In the genomic region with DNA sequence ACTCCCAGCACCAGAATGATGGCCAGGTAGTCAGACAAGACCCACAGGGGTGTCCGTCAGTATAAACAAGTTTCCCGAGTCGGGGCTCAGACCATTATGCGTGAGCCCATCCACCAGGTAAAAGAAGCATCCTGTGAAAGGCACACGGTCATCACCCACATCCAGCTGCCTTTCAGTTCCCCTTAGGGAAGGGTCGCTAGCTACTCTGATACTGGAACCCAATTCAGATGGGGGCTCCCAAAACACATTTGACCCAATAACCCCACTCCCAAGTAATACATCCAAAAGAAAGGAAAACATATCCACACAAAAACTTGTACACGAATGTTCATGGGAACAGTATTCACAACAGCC, we compare ENCODE assay signal across 12 cellular contexts.
DNase-seq lines count a peak whose midpoint lies in the region; ATAC-seq and TF ChIP-seq lines count a peak whose summit lies in the region.
"Had no signal": no experiment of that assay in that cellular context is flagged by ENCODE, and none has a peak within 500 bp of the region (broad histone marks: within the 10 kb centered on the region; RNA-seq: fewer than 3 reads in every experiment).

No MANE protein-coding gene starts in this region.

- H3K9me3 Mint-ChIP-seq in T-helper 1 cell treated with Interleukin-12 subunit alpha and Interleukin-12 subunit beta and Interleukin-4 antibody, amounts not matched to agents 30 μg/mL and 1 μg/mL, for 36 hours: no peaks in the 10 kb centered on the region
- H3K9me3 Mint-ChIP-seq in stimulated activated effector memory CD8-positive, alpha-beta T cell treated with anti-CD3 and anti-CD28 coated beads, Interleukin-12 subunit alpha, Interleukin-12 subunit beta, amount 100 ng/mL, for 72 hours: no peaks in the 10 kb centered on the region
- H3K9me3 Mint-ChIP-seq: neural crest cell had no signal

- no peak overlapping the region for H3K4me3 ChIP-seq in gastroesophageal sphincter
- H3K4me3 ChIP-seq in body of pancreas: no peak overlapping the region

- ATAC-seq in T-helper 17 cell (no peak), gastroesophageal sphincter (no peak), body of pancreas (no peak)
- no peak for ATAC-seq in stimulated activated effector memory CD8-positive, alpha-beta T cell treated with anti-CD3 and anti-CD28 coated beads, Interleukin-12 subunit alpha, Interleukin-12 subunit beta, amount 100 ng/mL, for 72 hours

- no peaks in the 10 kb centered on the region for H3K9me3 ChIP-seq in T-helper 17 cell (ENCODE audit: control insufficient read depth, low read length, poor library complexity, severe bottlenecking)
- H3K9me3 ChIP-seq in gastroesophageal sphincter: no peaks in the 10 kb centered on the region
- no peaks in the 10 kb centered on the region for H3K9me3 ChIP-seq in body of pancreas

- H3K36me3 ChIP-seq in gastroesophageal sphincter: no peaks in the 10 kb centered on the region
- no peaks in the 10 kb centered on the region for H3K36me3 ChIP-seq in body of pancreas (replicated peaks in 1 of 2; ENCODE audit: insufficient read depth in 1 of 2, low read depth in 2 of 2)

- H3K27ac Mint-ChIP-seq in T-helper 1 cell treated with Interleukin-12 subunit alpha and Interleukin-12 subunit beta and Interleukin-4 antibody, amounts not matched to agents 30 μg/mL and 1 μg/mL, for 36 hours: peak overlapping the region; percentile 81
- peak overlapping the region; percentile 98 for H3K27ac Mint-ChIP-seq in T-helper 17 cell
- H3K27ac Mint-ChIP-seq in stimulated activated effector memory CD8-positive, alpha-beta T cell treated with anti-CD3 and anti-CD28 coated beads, Interleukin-12 subunit alpha, Interleukin-12 subunit beta, amount 100 ng/mL, for 72 hours: peak overlapping the region; percentile 79

- no peak for TF ChIP-seq CTCF in gastroesophageal sphincter (IDR thresholded peaks at IDR 0.05)
- TF ChIP-seq CTCF in body of pancreas (IDR thresholded peaks at IDR 0.05): no peak

- intact Hi-C loops in body of pancreas (cut with DNase I): no loop called here

- no peak for TF ChIP-seq POLR2A in gastroesophageal sphincter (IDR thresholded peaks at IDR 0.05)
- no peak for TF ChIP-seq POLR2A in body of pancreas (IDR thresholded peaks at IDR 0.05)

- H3K4me1 ChIP-seq in gastroesophageal sphincter (peaks cover 9 to 88% (median 39%) of the 10 kb centered on the region in 3 donors), body of pancreas (peaks cover 33% of the 10 kb centered on the region)

- no peak overlapping the region for H3K4me3 Mint-ChIP-seq in T-helper 1 cell treated with Interleukin-12 subunit alpha and Interleukin-12 subunit beta and Interleukin-4 antibody, amounts not matched to agents 30 μg/mL and 1 μg/mL, for 36 hours
- H3K4me3 Mint-ChIP-seq in T-helper 17 cell: peak overlapping the region; percentile 80
- peak overlapping the region; percentile 22 for H3K4me3 Mint-ChIP-seq in stimulated activated effector memory CD8-positive, alpha-beta T cell treated with anti-CD3 and anti-CD28 coated beads, Interleukin-12 subunit alpha, Interleukin-12 subunit beta, amount 100 ng/mL, for 72 hours
- H3K4me3 Mint-ChIP-seq: neural crest cell had no signal

- H3K4me1 Mint-ChIP-seq in T-helper 1 cell treated with Interleukin-12 subunit alpha and Interleukin-12 subunit beta and Interleukin-4 antibody, amounts not matched to agents 30 μg/mL and 1 μg/mL, for 36 hours (ENCODE audit: low read depth): peaks cover 66% of the 10 kb centered on the region
- H3K4me1 Mint-ChIP-seq in T-helper 17 cell: peaks cover 69% of the 10 kb centered on the region
- H3K4me1 Mint-ChIP-seq in stimulated activated effector memory CD8-positive, alpha-beta T cell treated with anti-CD3 and anti-CD28 coated beads, Interleukin-12 subunit alpha, Interleukin-12 subunit beta, amount 100 ng/mL, for 72 hours: peaks cover 97% of the 10 kb centered on the region

- WGBS in gastroesophageal sphincter (ENCODE audit: low coverage in 1 of 2), 2 donors: 73 to 86% methylated on average over 1 to 2 of the region's 7 CpGs
- 85 to 93% methylated on average over 6 to 7 of the region's 7 CpGs for WGBS in body of pancreas, 2 donors

- H3K27me3 Mint-ChIP-seq in T-helper 1 cell treated with Interleukin-12 subunit alpha and Interleukin-12 subunit beta and Interleukin-4 antibody, amounts not matched to agents 30 μg/mL and 1 μg/mL, for 36 hours (ENCODE audit: low read depth): no peaks in the 10 kb centered on the region
- H3K27me3 Mint-ChIP-seq in T-helper 17 cell: no peaks in the 10 kb centered on the region

- H3K27me3 ChIP-seq in gastroesophageal sphincter (no peaks in the 10 kb centered on the region), body of pancreas (no peaks in the 10 kb centered on the region)

- H3K27ac ChIP-seq in gastroesophageal sphincter: peak overlapping the region in 3 of 4 donors; percentile 65 to 86 (median 69)
- peak overlapping the region in 1 of 4 donors; percentile 54 for H3K27ac ChIP-seq in body of pancreas
- H3K27ac ChIP-seq: 22Rv1 had no signal

- TF ChIP-seq EP300 in gastroesophageal sphincter (IDR thresholded peaks at IDR 0.05): no peak

- H3K36me3 Mint-ChIP-seq in T-helper 1 cell treated with Interleukin-12 subunit alpha and Interleukin-12 subunit beta and Interleukin-4 antibody, amounts not matched to agents 30 μg/mL and 1 μg/mL, for 36 hours (ENCODE audit: low read depth): peaks cover 23% of the 10 kb centered on the region
- H3K36me3 Mint-ChIP-seq in T-helper 17 cell (ENCODE audit: low read depth): peaks cover 2% of the 10 kb centered on the region
- peaks cover 59% of the 10 kb centered on the region for H3K36me3 Mint-ChIP-seq in stimulated activated effector memory CD8-positive, alpha-beta T cell treated with anti-CD3 and anti-CD28 coated beads, Interleukin-12 subunit alpha, Interleukin-12 subunit beta, amount 100 ng/mL, for 72 hours

- DNase-seq in T-helper 1 cell (no peak), T-helper 17 cell (no peak), body of pancreas (no peak)
- no peak for DNase-seq in stimulated activated effector memory CD8-positive, alpha-beta T cell treated with anti-CD3 and anti-CD28 coated beads, Interleukin-12 subunit alpha, Interleukin-12 subunit beta, amount 100 ng/mL, for 72 hours (ENCODE audit: low spot score in 2 of 2)
- no peak for DNase-seq in stimulated activated CD4-positive, alpha-beta T cell treated with anti-CD3 and anti-CD28 coated beads, Interleukin-4, amount 100 ng/mL, for 24 hours
- DNase-seq in stimulated activated CD4-positive, alpha-beta T cell treated with anti-CD3 and anti-CD28 coated beads, Interleukin-4, amount 100 ng/mL, for 1 hour: no peak
- DNase-seq: MM.1S, NCI-H526 treated with DMSO at 0.1 percent for 48 hours had no signal
